Comparison of ENCODE assay signal across 8 cellular contexts in genomic region chr6:44172759-44173500, GRCh38. TPM values are rescaled to one million over a fixed set of nuclear protein-coding genes. Genes with fewer than 3 reads are reported as not detected.
DNase-seq lines count a peak whose midpoint lies in the region; ATAC-seq lines count a peak whose summit lies in the region.

No MANE protein-coding gene starts in this region.

- no peaks in the 10 kb centered on the region for H3K9me3 ChIP-seq in right cardiac atrium (ENCODE audit: control insufficient read depth, low read length)

- ATAC-seq in right cardiac atrium (peak; percentile 90 to 92), HG02588 (IDR thresholded peaks at IDR 0.05; ENCODE audit: unreplicated experiment) (no peak)

- no peaks in the 10 kb centered on the region for H3K36me3 ChIP-seq in H7 (replicated peaks; ENCODE audit: control insufficient read depth, insufficient read depth, low read length)

- H3K4me3 ChIP-seq in H7 (ENCODE audit: insufficient read depth, low read depth, low read length) (no peak overlapping the region), right cardiac atrium (ENCODE audit: low read length) (no peak overlapping the region), skeletal muscle cell (ENCODE audit: low read depth, low read length) (no peak overlapping the region)

- DNase-seq in EH (ENCODE audit: low read depth) (peak; percentile 81), H7 (peak; percentile 91), NCI-H1105 treated with DMSO at 0.1 percent for 48 hours (lab: John Stamatoyannopoulos, UW) (peak; percentile 60), T-helper 1 cell (peak; percentile 45 to 74 (median 64)), amniotic epithelial cell (ENCODE audit: low read depth) (peak; percentile 65), right cardiac atrium (peak; percentile 88 to 96 (median 94)), skeletal muscle cell (ENCODE audit: low read depth) (peak; percentile 28)

- WGBS in right cardiac atrium: 27% methylated on average over 15 of the region's 15 CpGs

- intact Hi-C loops in right cardiac atrium (cut with DNase I): loop anchor here (5.0 to 10.0 kb wide), 3 partner anchors 59 to 162 kb away; partner anchors contain the start of gene AARS2 (in 1 of the 4)

- peaks cover 7% of the 10 kb centered on the region for H3K4me1 ChIP-seq in right cardiac atrium (ENCODE audit: control insufficient read depth, insufficient read depth, low read length)

- no peaks in the 10 kb centered on the region for H3K27me3 ChIP-seq in H7 (ENCODE audit: control insufficient read depth, insufficient read depth, low read length)
- H3K27me3 ChIP-seq in right cardiac atrium (ENCODE audit: control insufficient read depth, insufficient read depth): no peaks in the 10 kb centered on the region

- H3K27ac ChIP-seq in right cardiac atrium (ENCODE audit: low read length): no peak overlapping the region

RNA-seq across cellular contexts. Expression of gene CAPN11, which starts 14.3 kb away (rescaled TPM):
- total RNA-seq in H7 (2014; rRNA removed; shearing (Covaris generic)): 1.0 and 2.0 TPM in 2 replicates
- total RNA-seq in right cardiac atrium: under 1 TPM in 1 of 4 donors, not detected in 3; 0.38 TPM
- 0.27 TPM for polyA plus RNA-seq in right cardiac atrium

RNA-seq across cellular contexts. Expression of gene MYMX, which starts 43.8 kb away (rescaled TPM):
- 5.2 and 6.0 TPM in 2 replicates for total RNA-seq in H7 (2014; rRNA removed; shearing (Covaris generic))
- 1 to 10 TPM in 1 of 4 donors, under 1 TPM in 3; 0.54 to 2.3 (median 0.77) TPM for total RNA-seq in right cardiac atrium
- 0.88 TPM for polyA plus RNA-seq in right cardiac atrium

RNA-seq across cellular contexts. Expression of gene TMEM63B, which starts 45.6 kb away (rescaled TPM):
- 24.9 and 36.2 TPM in 2 replicates for total RNA-seq in H7 (2014; rRNA removed; shearing (Covaris generic))
- 10 to 100 TPM; 41.4 to 44.8 (median 43.4) TPM for total RNA-seq in right cardiac atrium
- polyA plus RNA-seq in right cardiac atrium: 27.7 TPM

RNA-seq across cellular contexts. Expression of gene MRPL14, which starts 45.7 kb away (rescaled TPM):
- 91.0 and 92.0 TPM in 2 replicates for total RNA-seq in H7 (2014; rRNA removed; shearing (Covaris generic))
- total RNA-seq in right cardiac atrium: 10 to 100 TPM; 31.0 to 38.1 (median 36.6) TPM
- polyA plus RNA-seq in right cardiac atrium: 44.7 TPM

RNA-seq across cellular contexts. Expression of gene SLC29A1, which starts 50.5 kb away (rescaled TPM):
- total RNA-seq in H7 (2014; rRNA removed; shearing (Covaris generic)): 68.6 and 71.9 TPM in 2 replicates
- total RNA-seq in right cardiac atrium: 100 to 1,000 TPM; 129 to 177 (median 144) TPM
- 63.2 TPM for polyA plus RNA-seq in right cardiac atrium

Comparison
In these comparisons a context has a peak if more than half of its experiments do, and no peak if none do; other contexts are left out.
1. DNase-seq: peak in every context shown above with its lines; median percentile 94 in right cardiac atrium; 91 in H7; 81 in EH; 65 in amniotic epithelial cell; 64 in T-helper 1 cell; 60 in NCI-H1105 treated with DMSO at 0.1 percent for 48 hours; 28 in skeletal muscle cell.